ENCODE assay signal across 19 cellular contexts in genomic region chr3:77500711-77501110, GRCh38.
"Had no signal": no experiment of that assay in that cellular context is flagged by ENCODE, and none has a peak within 500 bp of the region (broad histone marks: within the 10 kb centered on the region; RNA-seq: fewer than 3 reads in every experiment).

No MANE protein-coding gene starts in this region.

- H3K27me3 ChIP-seq: colonic mucosa, esophagus muscularis mucosa, ovary, sigmoid colon, stomach, thyroid gland had no signal

- ATAC-seq: left ventricle myocardium superior; lower lobe of right lung; naive thymus-derived CD8-positive, alpha-beta T cell; psoas muscle; right cardiac atrium; stimulated activated effector memory CD8-positive, alpha-beta T cell treated with anti-CD3 and anti-CD28 coated beads, Interleukin-12 subunit alpha, Interleukin-12 subunit beta, amount 100 ng/mL, for 72 hours had no signal

- DNase-seq: colonic mucosa; effector memory CD4-positive, alpha-beta T cell; left ventricle myocardium superior; lower lobe of right lung; naive thymus-derived CD8-positive, alpha-beta T cell; nephron progenitor cell; nucleus accumbens; ovary; posterior cingulate gyrus; psoas muscle; right cardiac atrium; sigmoid colon; stimulated activated CD4-positive, alpha-beta T cell treated with anti-CD3 and anti-CD28 coated beads, Interleukin-2, amount 100 ng/mL, for 24 hours; stimulated activated CD4-positive, alpha-beta T cell treated with anti-CD3 and anti-CD28 coated beads, Interleukin-4, amount 100 ng/mL, for 24 hours; stimulated activated naive CD4-positive, alpha-beta T cell treated with Interleukin-2 at 50 U/mL for 16 hours; stomach; thyroid gland had no signal

- H3K4me3 ChIP-seq: colonic mucosa, esophagus muscularis mucosa, lower lobe of right lung, ovary, psoas muscle, sigmoid colon, stomach, thyroid gland had no signal

- H3K36me3 ChIP-seq: colonic mucosa, esophagus muscularis mucosa, lower lobe of right lung, ovary, sigmoid colon, stomach, thyroid gland had no signal
